7 cellular contexts compared by ENCODE assay signal in the genomic region with DNA sequence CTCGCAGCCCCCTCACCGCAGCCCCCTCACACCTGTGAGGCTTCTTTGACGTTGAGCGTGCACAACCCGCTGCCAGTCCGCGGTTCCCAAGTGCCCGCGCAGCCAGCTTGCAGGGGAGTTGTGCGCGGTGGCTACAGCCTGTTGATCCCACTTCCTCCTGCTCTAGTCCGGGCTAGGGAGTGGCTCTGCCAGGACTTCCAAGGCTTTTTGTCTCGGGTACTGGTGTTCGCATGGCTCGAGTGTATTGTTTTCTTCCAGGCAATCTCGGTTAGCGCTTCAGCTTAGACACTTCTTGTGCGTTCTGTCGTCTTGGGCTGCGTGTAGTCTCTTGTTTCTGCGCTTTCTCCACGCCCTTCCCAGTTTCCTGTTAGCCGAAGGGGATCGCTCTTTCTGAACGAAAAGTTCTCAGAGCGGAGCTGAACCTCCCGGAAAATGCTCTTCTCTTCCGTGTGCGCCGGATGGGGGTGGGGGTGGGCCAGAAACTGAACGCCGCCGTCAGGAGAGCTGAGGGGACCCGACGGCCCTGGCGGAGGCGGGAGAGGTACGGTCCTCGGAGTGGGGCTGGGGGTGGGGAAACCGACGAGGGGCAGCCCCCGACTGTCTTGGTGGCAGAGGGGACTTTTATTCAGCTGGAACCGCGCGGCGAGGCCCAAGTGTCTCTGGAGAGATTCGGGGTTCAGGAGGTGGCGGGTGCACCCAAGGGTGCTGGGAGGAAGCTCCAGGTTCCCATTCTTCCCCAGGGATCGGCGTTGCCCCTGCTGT. TPM values are rescaled to one million over a fixed set of nuclear protein-coding genes. Genes with fewer than 3 reads are reported as not detected.
DNase-seq lines count a peak whose midpoint lies in the region; TF ChIP-seq lines count a peak whose summit lies in the region.

No MANE protein-coding gene starts in this region.

- H3K27me3 Mint-ChIP-seq in activated CD4-positive, alpha-beta T cell treated with anti-CD3 and anti-CD28 coated beads, Interleukin-2, amount 10 ng/mL, durations not matched to agents 24 days and 14 days = peaks cover 12% of the 10 kb centered on the region

- H2BK15ac ChIP-seq in mesenchymal stem cell (ENCODE audit: low read depth, poor library complexity, severe bottlenecking) = peak overlapping the region; percentile 8

- H3K79me1 ChIP-seq in mesenchymal stem cell (replicated peaks; ENCODE audit: low read length, poor library complexity, severe bottlenecking) = peaks cover 20% of the 10 kb centered on the region

- H4K91ac ChIP-seq in mesenchymal stem cell (ENCODE audit: low read length) = peak overlapping the region; percentile 23

- H4K8ac ChIP-seq in mesenchymal stem cell (ENCODE audit: low read length) = peak overlapping the region; percentile 35

- H3K9ac ChIP-seq in endocrine pancreas (ENCODE audit: control insufficient read depth, insufficient read depth, low read length) (peak overlapping the region; percentile 87), mesenchymal stem cell (ENCODE audit: low read length) (peak overlapping the region; percentile 80)

- H3K4me1 ChIP-seq in HEK293 (ENCODE audit: control insufficient read depth, insufficient read depth, low read length) (peaks cover 9% of the 10 kb centered on the region), endocrine pancreas (ENCODE audit: control insufficient read depth, insufficient read depth, low read length) (no peaks in the 10 kb centered on the region), mesenchymal stem cell (ENCODE audit: control insufficient read depth, insufficient read depth, low read depth, low read length) (peaks cover 10% of the 10 kb centered on the region)

- peak overlapping the region in 1 of 2 experiments; percentile 78 for H3K14ac ChIP-seq in mesenchymal stem cell (ENCODE audit: low read length in 2 of 2)

- H3K27ac ChIP-seq in HEK293 (ENCODE audit: extremely low read depth, low read depth, low read length) (peak overlapping the region; percentile 92), mesenchymal stem cell (ENCODE audit: low read length, poor library complexity, severe bottlenecking) (peak overlapping the region; percentile 65)

- WGBS in mesenchymal stem cell = under 1% methylated on average over 39 of the region's 50 CpGs

- H3K9me3 ChIP-seq in HEK293 (ENCODE audit: control insufficient read depth, insufficient read depth, low read depth, low read length) = no peaks in the 10 kb centered on the region
- H3K9me3 ChIP-seq in endocrine pancreas (ENCODE audit: control insufficient read depth, low read length) = no peaks in the 10 kb centered on the region
- H3K9me3 ChIP-seq in mesenchymal stem cell (ENCODE audit: control insufficient read depth, low read length) = no peaks in the 10 kb centered on the region

- peak overlapping the region; percentile 95 for H2AFZ ChIP-seq in mesenchymal stem cell (ENCODE audit: low read depth, low read length)

- H3K4me2 ChIP-seq in mesenchymal stem cell (ENCODE audit: low read length, poor library complexity, severe bottlenecking) = peak overlapping the region; percentile 96

- H3K27ac Mint-ChIP-seq in activated CD4-positive, alpha-beta T cell treated with anti-CD3 and anti-CD28 coated beads, Interleukin-2, amount 10 ng/mL, durations not matched to agents 24 days and 14 days = peak overlapping the region; percentile 88

- H3K9me3 Mint-ChIP-seq in activated CD4-positive, alpha-beta T cell treated with anti-CD3 and anti-CD28 coated beads, Interleukin-2, amount 10 ng/mL, durations not matched to agents 24 days and 14 days = no peaks in the 10 kb centered on the region

- DNase-seq in NCI-H1092 treated with DMSO at 0.1 percent for 48 hours (lab: John Stamatoyannopoulos, UW) (peak; percentile 42), mesenchymal stem cell (peak; percentile 78), stromal cell of bone marrow (ENCODE audit: low read depth) (peak; percentile 36)
- peak; percentile 79 for DNase-seq in activated CD4-positive, alpha-beta T cell treated with anti-CD3 and anti-CD28 coated beads, Interleukin-2, amount 10 ng/mL, durations not matched to agents 24 days and 14 days

- intact Hi-C loops in activated CD4-positive, alpha-beta T cell treated with anti-CD3 and anti-CD28 coated beads, Interleukin-2, amount 10 ng/mL, durations not matched to agents 24 days and 14 days (cut with micrococcal nuclease) = loop anchor here (1.0 to 10.0 kb wide), 6 partner anchors 7 to 733 kb away; a partner anchor contains a TSS

- H3K4me1 Mint-ChIP-seq in activated CD4-positive, alpha-beta T cell treated with anti-CD3 and anti-CD28 coated beads, Interleukin-2, amount 10 ng/mL, durations not matched to agents 24 days and 14 days = peaks cover 20% of the 10 kb centered on the region

- peak overlapping the region; percentile 98 for H3K4me3 ChIP-seq in GM08714 (ENCODE audit: low read length)
- peak overlapping the region; percentile 81 for H3K4me3 ChIP-seq in HEK293 (ENCODE audit: low read depth, low read length)
- peak overlapping the region; percentile 84 for H3K4me3 ChIP-seq in endocrine pancreas (ENCODE audit: control insufficient read depth, insufficient read depth, low read length)
- H3K4me3 ChIP-seq in mesenchymal stem cell (ENCODE audit: insufficient read depth in 1 of 2, low read depth in 1 of 2, low read length in 2 of 2) = peak overlapping the region; percentile 94 to 95

- POLR2A ChIA-PET in HEK293 (lab: Yijun Ruan, JAX) = interaction anchor here (1.1 to 1.3 kb wide), 2 partner anchors 62 to 84 kb away, joined by 3 to 5 read pairs; no protein-coding TSS in a partner anchor

- peak overlapping the region; percentile 66 to 87 for H3K4ac ChIP-seq in mesenchymal stem cell (ENCODE audit: low read depth in 1 of 2, low read length in 2 of 2)

- peak overlapping the region; percentile 90 for H3K4me3 Mint-ChIP-seq in activated CD4-positive, alpha-beta T cell treated with anti-CD3 and anti-CD28 coated beads, Interleukin-2, amount 10 ng/mL, durations not matched to agents 24 days and 14 days

- H2BK12ac ChIP-seq in mesenchymal stem cell (ENCODE audit: low read length in 2 of 2) = peak overlapping the region in 1 of 2 experiments; percentile 21

- no peak overlapping the region for H2AK5ac ChIP-seq in mesenchymal stem cell (ENCODE audit: low read length, severe bottlenecking)

- H3K36me3 Mint-ChIP-seq in activated CD4-positive, alpha-beta T cell treated with anti-CD3 and anti-CD28 coated beads, Interleukin-2, amount 10 ng/mL, durations not matched to agents 24 days and 14 days (ENCODE audit: low read depth) = peaks cover 30% of the 10 kb centered on the region

- H3K27me3 ChIP-seq in endocrine pancreas (ENCODE audit: control insufficient read depth, insufficient read depth, low read length) (no peaks in the 10 kb centered on the region), mesenchymal stem cell (ENCODE audit: control insufficient read depth in 1 of 2, insufficient read depth in 1 of 2, low read length in 2 of 2) (no peaks in the 10 kb centered on the region)

- H2BK120ac ChIP-seq in mesenchymal stem cell (ENCODE audit: low read depth, low read length) = no peak overlapping the region

- H3K18ac ChIP-seq in mesenchymal stem cell (ENCODE audit: low read depth in 1 of 2, low read length in 2 of 2) = peak overlapping the region; percentile 82 to 92

- peak overlapping the region in 1 of 2 experiments; percentile 70 for H3K23ac ChIP-seq in mesenchymal stem cell (ENCODE audit: low read length in 2 of 2)

- CTCF ChIA-PET in HEK293 (lab: Yijun Ruan, JAX) = interaction anchor here (0.6 to 0.8 kb wide), 2 partner anchors 127 to 379 kb away, joined by 3 read pairs; no protein-coding TSS in a partner anchor

- H3K36me3 ChIP-seq in HEK293 (ENCODE audit: control insufficient read depth in 2 of 2, insufficient read depth in 1 of 2, low read length in 2 of 2) (no peaks in the 10 kb centered on the region), endocrine pancreas (ENCODE audit: control insufficient read depth, insufficient read depth, low read length) (no peaks in the 10 kb centered on the region), mesenchymal stem cell (ENCODE audit: control insufficient read depth in 1 of 2, insufficient read depth in 2 of 2, low read depth in 1 of 2, low read length in 2 of 2) (peaks cover 3 to 4% of the 10 kb centered on the region in 2 experiments)

- peak overlapping the region; percentile 54 for H2BK5ac ChIP-seq in mesenchymal stem cell (ENCODE audit: low read depth, low read length, poor library complexity, severe bottlenecking)

- TF ChIP-seq CTCF in HEK293 (tag by site-specific recombination; IDR thresholded peaks at IDR 0.05) = no peak

TF ChIP-seq in HEK293, 187 proteins besides CTCF, POLR2A, EP300 and RAD21 (continues in another document):
- TF ChIP-seq, protein P1, sequence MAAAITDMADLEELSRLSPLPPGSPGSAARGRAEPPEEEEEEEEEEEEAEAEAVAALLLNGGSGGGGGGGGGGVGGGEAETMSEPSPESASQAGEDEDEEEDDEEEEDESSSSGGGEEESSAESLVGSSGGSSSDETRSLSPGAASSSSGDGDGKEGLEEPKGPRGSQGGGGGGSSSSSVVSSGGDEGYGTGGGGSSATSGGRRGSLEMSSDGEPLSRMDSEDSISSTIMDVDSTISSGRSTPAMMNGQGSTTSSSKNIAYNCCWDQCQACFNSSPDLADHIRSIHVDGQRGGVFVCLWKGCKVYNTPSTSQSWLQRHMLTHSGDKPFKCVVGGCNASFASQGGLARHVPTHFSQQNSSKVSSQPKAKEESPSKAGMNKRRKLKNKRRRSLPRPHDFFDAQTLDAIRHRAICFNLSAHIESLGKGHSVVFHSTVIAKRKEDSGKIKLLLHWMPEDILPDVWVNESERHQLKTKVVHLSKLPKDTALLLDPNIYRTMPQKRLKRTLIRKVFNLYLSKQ (tag by site-specific recombination; IDR thresholded peaks at IDR 0.05; ENCODE audit: borderline replicate concordance) = no peak
- no peak for TF ChIP-seq SALL2 (tag by site-specific recombination; IDR thresholded peaks at IDR 0.05; ENCODE audit: borderline replicate concordance)
- TF ChIP-seq, protein P2, sequence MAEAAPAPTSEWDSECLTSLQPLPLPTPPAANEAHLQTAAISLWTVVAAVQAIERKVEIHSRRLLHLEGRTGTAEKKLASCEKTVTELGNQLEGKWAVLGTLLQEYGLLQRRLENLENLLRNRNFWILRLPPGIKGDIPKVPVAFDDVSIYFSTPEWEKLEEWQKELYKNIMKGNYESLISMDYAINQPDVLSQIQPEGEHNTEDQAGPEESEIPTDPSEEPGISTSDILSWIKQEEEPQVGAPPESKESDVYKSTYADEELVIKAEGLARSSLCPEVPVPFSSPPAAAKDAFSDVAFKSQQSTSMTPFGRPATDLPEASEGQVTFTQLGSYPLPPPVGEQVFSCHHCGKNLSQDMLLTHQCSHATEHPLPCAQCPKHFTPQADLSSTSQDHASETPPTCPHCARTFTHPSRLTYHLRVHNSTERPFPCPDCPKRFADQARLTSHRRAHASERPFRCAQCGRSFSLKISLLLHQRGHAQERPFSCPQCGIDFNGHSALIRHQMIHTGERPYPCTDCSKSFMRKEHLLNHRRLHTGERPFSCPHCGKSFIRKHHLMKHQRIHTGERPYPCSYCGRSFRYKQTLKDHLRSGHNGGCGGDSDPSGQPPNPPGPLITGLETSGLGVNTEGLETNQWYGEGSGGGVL (tag by site-specific recombination; IDR thresholded peaks at IDR 0.05) = no peak

RNA-seq across cellular contexts. Expression of a gene that starts 0.7 kb away (rescaled TPM):
- 13.4 and 17.9 TPM in 2 replicates for total RNA-seq in activated CD4-positive, alpha-beta T cell treated with anti-CD3 and anti-CD28 coated beads, Interleukin-2, amount 10 ng/mL, durations not matched to agents 24 days and 14 days
- polyA plus RNA-seq in mesenchymal stem cell (2013, experiment 1 of 2) = 3.5 TPM
- 3.9 TPM for polyA plus RNA-seq in mesenchymal stem cell (2013, experiment 2 of 2)

Comparison
In these comparisons a context has a peak if more than half of its experiments do, and no peak if none do; other contexts are left out.
1. Peak in every context shown above with its lines: DNase-seq, H3K4me3 ChIP-seq and H3K27ac ChIP-seq.